In the genomic region with DNA sequence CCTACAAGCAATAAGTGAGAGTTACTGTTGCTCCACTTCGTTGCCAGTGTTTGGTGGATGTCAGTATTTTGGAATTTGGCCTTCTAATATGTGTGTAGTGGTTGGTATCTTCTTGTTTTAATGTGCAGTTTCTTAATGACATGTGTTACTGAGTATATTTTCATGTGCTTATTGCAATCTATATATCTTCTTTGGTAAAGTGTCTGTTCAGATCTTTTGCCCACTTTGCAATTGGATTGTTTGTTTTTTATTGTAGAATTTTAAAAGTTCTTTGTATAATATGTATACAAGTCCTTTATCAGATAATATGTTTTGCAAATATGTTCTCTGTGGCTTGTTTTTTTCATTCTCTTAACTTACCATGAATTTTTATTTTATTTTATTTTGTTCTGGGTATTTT, we compare ENCODE assay signal across 10 cellular contexts. TPM values are rescaled to one million over a fixed set of nuclear protein-coding genes. Genes with fewer than 3 reads are reported as not detected.
"Had no signal": no experiment of that assay in that cellular context is flagged by ENCODE, and none has a peak within 500 bp of the region (broad histone marks: within the 10 kb centered on the region; RNA-seq: fewer than 3 reads in every experiment).

No MANE protein-coding gene starts in this region.

- DNase-seq: IMR-90, KBM-7, KG1 had no signal

- ATAC-seq: K562 had no signal

- H3K27ac ChIP-seq: HL-60, KMS-11 had no signal

- FAIRE-seq: HTR-8/SVneo, K562 had no signal

- H3K4me2 ChIP-seq: KMS-11 had no signal

- H3K4me3 ChIP-seq: K562 had no signal

- H3K9ac ChIP-seq: KMS-11 had no signal

RNA-seq across cellular contexts. Expression of a gene that starts 7.7 kb away (rescaled TPM):
- total RNA-seq: HT-29, HT1080, IMR-90, K562 had no signal
- polyA plus RNA-seq: IgD-negative memory B cell, IMR-90, K562 had no signal

RNA-seq across cellular contexts. Expression of a gene that starts 34.1 kb away (rescaled TPM):
- total RNA-seq: HT-29, HT1080, IMR-90 had no signal

RNA-seq across cellular contexts. Expression of a gene that starts 38.2 kb away (rescaled TPM):
- total RNA-seq: HT-29, HT1080, IMR-90 had no signal
- polyA plus RNA-seq: IgD-negative memory B cell, IMR-90 had no signal

RNA-seq across cellular contexts. Expression of a gene that starts 41.5 kb away (rescaled TPM):
- total RNA-seq: HT-29, HT1080 had no signal
- polyA plus RNA-seq: IgD-negative memory B cell had no signal

RNA-seq across cellular contexts. Expression of a gene that starts 54.6 kb away (rescaled TPM):
- total RNA-seq: HT-29, HT1080, IMR-90 had no signal
- polyA plus RNA-seq: IgD-negative memory B cell, IMR-90 had no signal
